In genomic region chr3:11719406-11720219, GRCh38 we compare ENCODE assay signal across 1 cellular context.
TF ChIP-seq lines count a peak whose summit lies in the region.

No MANE protein-coding gene starts in this region.

TF ChIP-seq in HEK293, 187 proteins besides CTCF, POLR2A, EP300 and RAD21 (continued from another document):
- TF ChIP-seq ZNF148 (tag by site-specific recombination; IDR thresholded peaks at IDR 0.05; ENCODE audit: borderline replicate concordance) (no peak), ZNF214 (tag by site-specific recombination; IDR thresholded peaks at IDR 0.05; ENCODE audit: borderline replicate concordance) (no peak), ZNF146 (tag by site-specific recombination; IDR thresholded peaks at IDR 0.05) (no peak), ZFHX2 (tag by site-specific recombination; conservative IDR thresholded peaks at IDR 0.05) (peak; percentile 71), SALL2 (tag by site-specific recombination; IDR thresholded peaks at IDR 0.05; ENCODE audit: borderline replicate concordance) (no peak), ZBTB8A (tag by site-specific recombination; IDR thresholded peaks at IDR 0.05) (peak; percentile 89), ZNF175 (tag by site-specific recombination; IDR thresholded peaks at IDR 0.05) (no peak), ZSCAN4 (tag by site-specific recombination; IDR thresholded peaks at IDR 0.05) (peak; percentile 18; the same call in 1 of the 2 replicates), SCRT2 (tag by site-specific recombination; IDR thresholded peaks at IDR 0.05) (peak; percentile 69), ZNF26 (tag by site-specific recombination; IDR thresholded peaks at IDR 0.05) (no peak), PRDM6 (tag by site-specific recombination; IDR thresholded peaks at IDR 0.05) (no peak), ZNF501 (tag by site-specific recombination; IDR thresholded peaks at IDR 0.05) (peak; percentile 85), REST (tag by site-specific recombination; IDR thresholded peaks at IDR 0.05) (no peak), SCRT1 (tag by site-specific recombination; IDR thresholded peaks at IDR 0.05; ENCODE audit: borderline replicate concordance) (no peak), ZNF791 (tag by site-specific recombination; IDR thresholded peaks at IDR 0.05) (no peak), ZNF423 (tag by site-specific recombination; IDR thresholded peaks at IDR 0.05) (peak; percentile 74; the same call in 1 of the 2 replicates), FEZF1 (tag by site-specific recombination; IDR thresholded peaks at IDR 0.05) (0 out of 2 replicates have a peak, but pooled peaks have one; percentile 8), ZNF433 (tag by site-specific recombination; IDR thresholded peaks at IDR 0.05; ENCODE audit: low read depth) (no peak), ZBTB21 (tag by site-specific recombination; IDR thresholded peaks at IDR 0.05) (no peak), ZNF157 (tag by site-specific recombination; IDR thresholded peaks at IDR 0.05) (no peak), SP3 (tag by site-specific recombination; IDR thresholded peaks at IDR 0.05) (peak; percentile 90), ZNF202 (tag by site-specific recombination; IDR thresholded peaks at IDR 0.05; ENCODE audit: borderline replicate concordance) (no peak), ZNF677 (tag by site-specific recombination; IDR thresholded peaks at IDR 0.05) (no peak), ZFP41 (tag by site-specific recombination; IDR thresholded peaks at IDR 0.05; ENCODE audit: borderline replicate concordance) (no peak), ZNF350 (tag by site-specific recombination; IDR thresholded peaks at IDR 0.05) (no peak), ZNF785 (tag by site-specific recombination; IDR thresholded peaks at IDR 0.05) (peak; percentile 66), OVOL3 (tag by site-specific recombination; IDR thresholded peaks at IDR 0.05) (no peak), GLI2 (tag by site-specific recombination; IDR thresholded peaks at IDR 0.05; ENCODE audit: borderline replicate concordance, low read depth) (no peak), ZNF140 (tag by site-specific recombination; IDR thresholded peaks at IDR 0.05) (no peak), ZNF37A (tag by site-specific recombination; IDR thresholded peaks at IDR 0.05) (no peak), ZNF645 (tag by site-specific recombination; IDR thresholded peaks at IDR 0.05) (peak; percentile 88; the same call in 1 of the 2 replicates), ZBTB10 (tag by site-specific recombination; IDR thresholded peaks at IDR 0.05) (peak; percentile 67; the same call in 1 of the 2 replicates), ZNF174 (tag by site-specific recombination; IDR thresholded peaks at IDR 0.05) (no peak), ZNF585B (tag by site-specific recombination; IDR thresholded peaks at IDR 0.05) (no peak), ZNF664 (tag by site-specific recombination; IDR thresholded peaks at IDR 0.05) (no peak), IKZF3 (tag by site-specific recombination; IDR thresholded peaks at IDR 0.05) (peak; percentile 66), ZSCAN30 (tag by site-specific recombination; IDR thresholded peaks at IDR 0.05) (peak; percentile 17; the same call in 1 of the 2 replicates), ZNF548 (tag by site-specific recombination; IDR thresholded peaks at IDR 0.05) (no peak), ZNF704 (tag by site-specific recombination; IDR thresholded peaks at IDR 0.05) (no peak), ZBTB17 (tag by site-specific recombination; IDR thresholded peaks at IDR 0.05) (no peak), ZNF660 (tag by site-specific recombination; IDR thresholded peaks at IDR 0.05) (no peak), PBX3 (CRISPR knock-in tag; IDR thresholded peaks at IDR 0.05) (no peak), ZNF138 (tag by site-specific recombination; IDR thresholded peaks at IDR 0.05; ENCODE audit: borderline replicate concordance) (no peak)
